Comparison of ENCODE assay signal across 15 cellular contexts in genomic region chr15:100060276-100060926, GRCh38.
DNase-seq lines count a peak whose midpoint lies in the region; ATAC-seq and TF ChIP-seq lines count a peak whose summit lies in the region.
"Had no signal": no experiment of that assay in that cellular context is flagged by ENCODE, and none has a peak within 500 bp of the region (broad histone marks: within the 10 kb centered on the region; RNA-seq: fewer than 3 reads in every experiment).

No MANE protein-coding gene starts in this region.

- TF ChIP-seq CTCF in HEK293 (tag by site-specific recombination; IDR thresholded peaks at IDR 0.05) (no peak), astrocyte of the spinal cord (IDR thresholded peaks at IDR 0.05; ENCODE audit: low read depth, low read length) (no peak)

- peaks cover 0 to 11% (median 2%) of the 10 kb centered on the region in 3 donors for H3K36me3 Mint-ChIP-seq in naive thymus-derived CD8-positive, alpha-beta T cell
- H3K36me3 Mint-ChIP-seq: CD14-positive monocyte had no signal

- H3K27me3 ChIP-seq in right cardiac atrium (ENCODE audit: control insufficient read depth, insufficient read depth): no peaks in the 10 kb centered on the region

- CTCF ChIA-PET in HEK293 (lab: Yijun Ruan, JAX): interaction anchor here (0.6 kb wide), 1 partner anchor 75 kb away, joined by 3 read pairs; no protein-coding TSS in a partner anchor

- H3K4me3 ChIP-seq in HEK293 (ENCODE audit: low read depth, low read length): no peak overlapping the region
- no peak overlapping the region for H3K4me3 ChIP-seq in astrocyte of the spinal cord (ENCODE audit: low read depth, low read length)
- no peak overlapping the region for H3K4me3 ChIP-seq in right cardiac atrium (ENCODE audit: low read length)

- no peak overlapping the region for H3K27ac Mint-ChIP-seq in naive thymus-derived CD8-positive, alpha-beta T cell
- H3K27ac Mint-ChIP-seq: activated T-helper 2 cell treated with anti-CD3 and anti-CD28 coated beads, Interferon-gamma antibody, Interleukin-2, Interleukin-4, amounts not matched to agents 10 μg/mL and 5 μg/mL and 100 μg/mL, durations not matched to agents 14 hours and 24 hours and 36 hours; CD14-positive monocyte; H9 had no signal

- H3K27ac ChIP-seq in HEK293 (ENCODE audit: extremely low read depth, low read depth, low read length): no peak overlapping the region
- H3K27ac ChIP-seq in right cardiac atrium (ENCODE audit: low read length): no peak overlapping the region

- H3K4me1 ChIP-seq in HEK293 (ENCODE audit: control insufficient read depth, insufficient read depth, low read length): no peaks in the 10 kb centered on the region
- H3K4me1 ChIP-seq in right cardiac atrium (ENCODE audit: control insufficient read depth, insufficient read depth, low read length): no peaks in the 10 kb centered on the region

- H3K36me3 ChIP-seq in HEK293 (ENCODE audit: control insufficient read depth in 2 of 2, insufficient read depth in 1 of 2, low read length in 2 of 2): no peaks in the 10 kb centered on the region

- H3K27me3 Mint-ChIP-seq in naive thymus-derived CD8-positive, alpha-beta T cell: peaks cover 0 to 18% (median 0%) of the 10 kb centered on the region in 5 donors

- H3K9me3 ChIP-seq in HEK293 (ENCODE audit: control insufficient read depth, insufficient read depth, low read depth, low read length) (no peaks in the 10 kb centered on the region), right cardiac atrium (ENCODE audit: control insufficient read depth, low read length) (no peaks in the 10 kb centered on the region)

- no peaks in the 10 kb centered on the region for H3K9me3 Mint-ChIP-seq in naive thymus-derived CD8-positive, alpha-beta T cell
- H3K9me3 Mint-ChIP-seq: activated T-helper 2 cell treated with anti-CD3 and anti-CD28 coated beads, Interferon-gamma antibody, Interleukin-2, Interleukin-4, amounts not matched to agents 10 μg/mL and 5 μg/mL and 100 μg/mL, durations not matched to agents 14 hours and 24 hours and 36 hours; H9 had no signal

- DNase-seq in astrocyte of the spinal cord (ENCODE audit: low read depth, low spot score) (peak; percentile 84), right cardiac atrium (no peak), retina (peak; percentile 21), SHP77 (lab: John Stamatoyannopoulos, UW) (no peak), T-helper 2 cell (no peak), NCI-H2196 (lab: John Stamatoyannopoulos, UW; ENCODE audit: unreplicated experiment) (no peak)
- no peak for DNase-seq in naive thymus-derived CD8-positive, alpha-beta T cell
- DNase-seq: activated CD4-positive, alpha-beta T cell treated with anti-CD3 and anti-CD28 coated beads for 1 hour; H9; mesenchymal stem cell; SHP77 treated with DMSO at 0.1 percent for 48 hours; trophoblast cell had no signal

- peaks cover 0 to 4% (median 0%) of the 10 kb centered on the region in 4 donors for H3K4me1 Mint-ChIP-seq in naive thymus-derived CD8-positive, alpha-beta T cell
- H3K4me1 Mint-ChIP-seq: CD14-positive monocyte had no signal

- WGBS in right cardiac atrium: 55% methylated on average over 10 of the region's 10 CpGs

- POLR2A ChIA-PET in HEK293 (lab: Yijun Ruan, JAX): no interaction called here
- POLR2A ChIA-PET in naive thymus-derived CD8-positive, alpha-beta T cell (lab: Charles Lee): no interaction called here

- peak; percentile 40 to 51 for ATAC-seq in right cardiac atrium
- no peak for ATAC-seq in naive thymus-derived CD8-positive, alpha-beta T cell

- intact Hi-C loops in right cardiac atrium (cut with DNase I): no loop called here

- in situ Hi-C loops in astrocyte of the spinal cord (cut with HindIII; ENCODE audit: low sequenced_read_pairs): no loop called here

- no peak overlapping the region for H3K4me3 Mint-ChIP-seq in naive thymus-derived CD8-positive, alpha-beta T cell
- H3K4me3 Mint-ChIP-seq: CD14-positive monocyte, H9 had no signal

TF ChIP-seq in HEK293, 187 proteins besides CTCF, POLR2A, EP300 and RAD21:
- TF ChIP-seq ZNF600 (tag by site-specific recombination; IDR thresholded peaks at IDR 0.05): no peak
- TF ChIP-seq EGR2 (tag by site-specific recombination; IDR thresholded peaks at IDR 0.05; ENCODE audit: low read depth): 0 out of 2 replicates have a peak, but pooled peaks have one; percentile 5

Comparison
In these comparisons a context has a peak if more than half of its experiments do, and no peak if none do; other contexts are left out.
1. DNase-seq: peak in astrocyte of the spinal cord (single experiment) and retina (single experiment); none in right cardiac atrium (0 of 3), SHP77 (0 of 2), naive thymus-derived CD8-positive, alpha-beta T cell (0 of 10), T-helper 2 cell (0 of 5) and NCI-H2196 (single experiment).
2. ATAC-seq: peak in right cardiac atrium (2 of 2); none in naive thymus-derived CD8-positive, alpha-beta T cell (0 of 2).